In genomic region chr3:113783463-113783862, GRCh38 we compare ENCODE assay signal across 8 cellular contexts. TPM values are rescaled to one million over a fixed set of nuclear protein-coding genes. Genes with fewer than 3 reads are reported as not detected.
DNase-seq lines count a peak whose midpoint lies in the region; ATAC-seq and TF ChIP-seq lines count a peak whose summit lies in the region.

No MANE protein-coding gene starts in this region.

- DNase-seq in AML-193 (lab: John Stamatoyannopoulos, UW) = peak; percentile 68 to 77
- peak; percentile 93 for DNase-seq in NCI-H226
- peak; percentile 97 for DNase-seq in fibroblast of the aortic adventitia (ENCODE audit: low read depth)
- no peak for DNase-seq in T-helper 1 cell
- DNase-seq in activated T-cell treated with anti-CD3 and anti-CD28 coated beads for 4 hours = no peak
- DNase-seq in activated gamma-delta T cell (lab: John Stamatoyannopoulos, UW) = no peak
- no peak for DNase-seq in activated naive CD4-positive, alpha-beta T cell (lab: John Stamatoyannopoulos, UW)

- no peak for TF ChIP-seq CTCF in fibroblast of the aortic adventitia (IDR thresholded peaks at IDR 0.05; ENCODE audit: insufficient read depth, low read length)

- peak; percentile 71 for ATAC-seq in GM21786 (IDR thresholded peaks at IDR 0.05; ENCODE audit: unreplicated experiment)

- no peak overlapping the region for H3K4me3 ChIP-seq in fibroblast of the aortic adventitia (ENCODE audit: low read depth, low read length)

RNA-seq across cellular contexts. Expression of gene ATP6V1A, which starts 36.6 kb away (rescaled TPM):
- total RNA-seq in fibroblast of the aortic adventitia (ENCODE audit: low replicate concordance) = 63.5 and 81.0 TPM in 2 replicates

RNA-seq across cellular contexts. Expression of gene NAA50, which starts 37.4 kb away (rescaled TPM):
- 142 and 242 TPM in 2 replicates for total RNA-seq in fibroblast of the aortic adventitia (ENCODE audit: low replicate concordance)

RNA-seq across cellular contexts. Expression of gene GRAMD1C, which starts 55.1 kb away (rescaled TPM):
- 9.2 and 12.1 TPM in 2 replicates for total RNA-seq in fibroblast of the aortic adventitia (ENCODE audit: low replicate concordance)

Comparison
In these comparisons a context has a peak if more than half of its experiments do, and no peak if none do; other contexts are left out.
1. DNase-seq: peak in AML-193 (2 of 2), NCI-H226 (single experiment) and fibroblast of the aortic adventitia (single experiment); none in T-helper 1 cell (0 of 5), activated T-cell treated with anti-CD3 and anti-CD28 coated beads for 4 hours (single experiment), activated gamma-delta T cell (single experiment) and activated naive CD4-positive, alpha-beta T cell (0 of 4).